In the genomic region with DNA sequence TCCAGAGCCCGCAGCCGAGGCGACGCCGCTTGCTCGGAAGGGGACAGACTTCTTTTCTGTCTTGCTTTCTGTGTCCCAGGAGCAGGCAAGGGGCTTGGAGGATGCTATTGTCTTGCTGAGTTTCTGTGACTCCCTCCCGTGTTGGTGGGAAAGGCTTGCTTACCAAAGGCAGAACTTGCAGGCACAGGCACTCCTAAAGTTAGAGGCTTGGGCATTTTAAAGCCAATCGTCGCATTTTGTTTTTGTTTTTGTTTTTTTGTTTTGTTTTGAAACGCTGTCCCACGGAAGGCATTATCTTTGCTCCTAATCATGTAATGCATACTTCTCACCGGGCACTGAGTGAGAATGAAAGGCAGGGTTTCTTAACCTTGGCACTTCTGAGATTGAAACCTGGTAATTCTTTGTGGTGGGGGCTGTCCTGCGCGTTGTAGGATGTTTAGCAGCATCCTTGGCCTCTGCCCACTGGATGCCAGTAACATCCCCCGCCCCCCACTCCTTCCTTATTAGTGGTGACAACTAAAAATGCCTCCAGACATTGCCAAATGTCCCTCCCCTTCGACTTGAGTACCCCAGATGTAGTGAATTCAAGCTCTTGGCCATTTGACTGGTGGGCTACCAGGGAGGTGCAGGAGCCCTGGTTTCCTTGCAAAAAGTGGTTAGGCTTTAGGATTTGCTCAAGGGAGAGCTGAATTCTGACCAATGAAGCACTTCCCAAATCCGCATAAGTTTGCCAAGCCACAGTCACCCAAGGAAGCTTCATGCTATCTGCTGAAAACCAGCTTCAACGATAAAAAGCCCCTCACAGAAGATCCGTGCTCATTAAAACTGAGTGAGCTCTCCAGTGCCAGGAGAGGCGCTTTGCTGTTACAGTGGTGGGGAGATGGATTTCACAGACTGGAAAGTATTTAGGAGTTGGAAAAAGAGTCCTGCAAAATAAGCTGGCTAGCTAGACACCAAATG, we compare ENCODE assay signal across 9 cellular contexts. TPM values are rescaled to one million over a fixed set of nuclear protein-coding genes. Genes with fewer than 3 reads are reported as not detected.
DNase-seq lines count a peak whose midpoint lies in the region; ATAC-seq and TF ChIP-seq lines count a peak whose summit lies in the region.
"Had no signal": no experiment of that assay in that cellular context is flagged by ENCODE, and none has a peak within 500 bp of the region (broad histone marks: within the 10 kb centered on the region; RNA-seq: fewer than 3 reads in every experiment).

No MANE protein-coding gene starts in this region.

- no peaks in the 10 kb centered on the region for H3K9me3 Mint-ChIP-seq in naive thymus-derived CD4-positive, alpha-beta T cell

- H3K36me3 ChIP-seq in naive thymus-derived CD4-positive, alpha-beta T cell (ENCODE audit: control insufficient read depth in 2 of 3, insufficient read depth in 3 of 3, low read length in 3 of 3): no peaks in the 10 kb centered on the region

- H3K27ac Mint-ChIP-seq in naive thymus-derived CD4-positive, alpha-beta T cell: no peak overlapping the region

- H3K4me3 ChIP-seq in dorsolateral prefrontal cortex: peak overlapping the region; percentile 51 to 92 (median 79)
- peak overlapping the region; percentile 56 for H3K4me3 ChIP-seq in naive thymus-derived CD4-positive, alpha-beta T cell (ENCODE audit: low read length)

- peaks cover 0 to 5% of the 10 kb centered on the region in 2 donors for H3K4me1 ChIP-seq in naive thymus-derived CD4-positive, alpha-beta T cell (ENCODE audit: control insufficient read depth in 2 of 2, insufficient read depth in 2 of 2, low read length in 2 of 2)

- peaks cover 0 to 36% (median 0%) of the 10 kb centered on the region in 45 donors for H3K27me3 ChIP-seq in dorsolateral prefrontal cortex
- H3K27me3 ChIP-seq in naive thymus-derived CD4-positive, alpha-beta T cell (ENCODE audit: control insufficient read depth in 2 of 2, insufficient read depth in 2 of 2, low read length in 2 of 2): peaks cover 0 to 15% of the 10 kb centered on the region in 2 donors

- peak; percentile 34 for DNase-seq in ELF-1 (ENCODE audit: low read depth, low spot score)
- peak; percentile 63 for DNase-seq in NCI-H460 (ENCODE audit: extremely low read depth, low read depth)
- DNase-seq in dorsolateral prefrontal cortex: no peak
- DNase-seq in naive thymus-derived CD4-positive, alpha-beta T cell: no peak
- DNase-seq in SIG-M5 (lab: John Stamatoyannopoulos, UW): no peak
- no peak for DNase-seq in NCI-H2196 treated with DMSO at 0.1 percent for 48 hours (lab: John Stamatoyannopoulos, UW; ENCODE audit: unreplicated experiment)
- no peak for DNase-seq in cortex of kidney (lab: John Stamatoyannopoulos, UW)

- H3K9me3 ChIP-seq in naive thymus-derived CD4-positive, alpha-beta T cell (ENCODE audit: control insufficient read depth in 2 of 3, low read length in 3 of 3): no peaks in the 10 kb centered on the region

- TF ChIP-seq CTCF in dorsolateral prefrontal cortex (IDR thresholded peaks at IDR 0.05 in 54 of 56, conservative IDR thresholded peaks at IDR 0.05 in 2 of 56; ENCODE audit: low read depth in 1 of 56, partially characterized antibody in 56 of 56): peak in 1 of 56 donors; percentile 13

- CTCF ChIA-PET in naive thymus-derived CD4-positive, alpha-beta T cell (lab: Charles Lee): no interaction called here

- peaks cover 40 to 78% (median 59%) of the 10 kb centered on the region in 5 donors for H3K27me3 Mint-ChIP-seq in naive thymus-derived CD4-positive, alpha-beta T cell

- peak overlapping the region in 25 of 59 donors; percentile 2 to 85 (median 65) for H3K27ac ChIP-seq in dorsolateral prefrontal cortex
- no peak overlapping the region for H3K27ac ChIP-seq in naive thymus-derived CD4-positive, alpha-beta T cell (ENCODE audit: low read depth, low read length)

- intact Hi-C loops in dorsolateral prefrontal cortex (cut with DNase I): loop anchor here (1.0 to 5.0 kb wide), 3 partner anchors 72 to 293 kb away; no protein-coding TSS in a partner anchor
- intact Hi-C loops in naive thymus-derived CD4-positive, alpha-beta T cell (cut with micrococcal nuclease): loop anchor here (1.0 to 5.0 kb wide), 3 partner anchors 72 to 293 kb away; no protein-coding TSS in a partner anchor

- no peak for ATAC-seq in naive thymus-derived CD4-positive, alpha-beta T cell
- no peak for ATAC-seq in GM19324 (IDR thresholded peaks at IDR 0.05; ENCODE audit: low FRiP score, unreplicated experiment)

- POLR2A ChIA-PET in naive thymus-derived CD4-positive, alpha-beta T cell (lab: Charles Lee): no interaction called here

- H3K4me1 Mint-ChIP-seq in naive thymus-derived CD4-positive, alpha-beta T cell: peaks cover 7 to 17% (median 14%) of the 10 kb centered on the region in 7 donors

- peak overlapping the region; percentile 74 to 89 (median 86) for H3K4me3 Mint-ChIP-seq in naive thymus-derived CD4-positive, alpha-beta T cell

- H3K36me3 Mint-ChIP-seq in naive thymus-derived CD4-positive, alpha-beta T cell: no peaks in the 10 kb centered on the region

RNA-seq across cellular contexts. Expression of a gene that starts 1.1 kb away (rescaled TPM):
- total RNA-seq in NCI-H460 (2014; rRNA removed; shearing (Covaris generic)): 265 and 310 TPM in 2 replicates
- 109 and 122 TPM in 2 replicates for polyA plus RNA-seq in NCI-H460 (2014; cell fraction: nucleus; rRNA removed)
- total RNA-seq in dorsolateral prefrontal cortex: 10 to 100 TPM; 21.0 to 78.4 (median 36.3) TPM
- total RNA-seq in naive thymus-derived CD4-positive, alpha-beta T cell: not detected
- under 1 TPM in 1 of 2 donors, not detected in 1; 0.18 TPM for polyA plus RNA-seq in naive thymus-derived CD4-positive, alpha-beta T cell

RNA-seq across cellular contexts. Expression of a gene that starts 39.7 kb away (rescaled TPM):
- 1.6 and 2.1 TPM in 2 replicates for total RNA-seq in NCI-H460 (2014; rRNA removed; shearing (Covaris generic))
- 0.31 TPM in 1 of 2 replicates, not detected in the other for polyA plus RNA-seq in NCI-H460 (2014; cell fraction: nucleus; rRNA removed)
- not detected for total RNA-seq in dorsolateral prefrontal cortex
- total RNA-seq in naive thymus-derived CD4-positive, alpha-beta T cell: not detected
- not detected for polyA plus RNA-seq in naive thymus-derived CD4-positive, alpha-beta T cell
- total RNA-seq: T-helper 1 cell treated with Interleukin-12 subunit alpha and Interleukin-12 subunit beta and Interleukin-4 antibody, amounts not matched to agents 30 ng/mL and 1 ng/mL, for 36 hours had no signal

Comparison
In these comparisons a context has a peak if more than half of its experiments do, and no peak if none do; other contexts are left out.
1. DNase-seq: peak in ELF-1 (single experiment) and NCI-H460 (single experiment); none in dorsolateral prefrontal cortex (0 of 10), naive thymus-derived CD4-positive, alpha-beta T cell (0 of 9), SIG-M5 (single experiment), NCI-H2196 treated with DMSO at 0.1 percent for 48 hours (single experiment) and cortex of kidney (single experiment).
2. RNA of a gene that starts 1.1 kb away (total RNA-seq): 265 to 310 TPM in NCI-H460 and 21.0 to 78.4 TPM in dorsolateral prefrontal cortex; not detected in naive thymus-derived CD4-positive, alpha-beta T cell; every median in the first group is over 10 times any median in the second.